ENCODE assay signal across 1 cellular context in the genomic region with DNA sequence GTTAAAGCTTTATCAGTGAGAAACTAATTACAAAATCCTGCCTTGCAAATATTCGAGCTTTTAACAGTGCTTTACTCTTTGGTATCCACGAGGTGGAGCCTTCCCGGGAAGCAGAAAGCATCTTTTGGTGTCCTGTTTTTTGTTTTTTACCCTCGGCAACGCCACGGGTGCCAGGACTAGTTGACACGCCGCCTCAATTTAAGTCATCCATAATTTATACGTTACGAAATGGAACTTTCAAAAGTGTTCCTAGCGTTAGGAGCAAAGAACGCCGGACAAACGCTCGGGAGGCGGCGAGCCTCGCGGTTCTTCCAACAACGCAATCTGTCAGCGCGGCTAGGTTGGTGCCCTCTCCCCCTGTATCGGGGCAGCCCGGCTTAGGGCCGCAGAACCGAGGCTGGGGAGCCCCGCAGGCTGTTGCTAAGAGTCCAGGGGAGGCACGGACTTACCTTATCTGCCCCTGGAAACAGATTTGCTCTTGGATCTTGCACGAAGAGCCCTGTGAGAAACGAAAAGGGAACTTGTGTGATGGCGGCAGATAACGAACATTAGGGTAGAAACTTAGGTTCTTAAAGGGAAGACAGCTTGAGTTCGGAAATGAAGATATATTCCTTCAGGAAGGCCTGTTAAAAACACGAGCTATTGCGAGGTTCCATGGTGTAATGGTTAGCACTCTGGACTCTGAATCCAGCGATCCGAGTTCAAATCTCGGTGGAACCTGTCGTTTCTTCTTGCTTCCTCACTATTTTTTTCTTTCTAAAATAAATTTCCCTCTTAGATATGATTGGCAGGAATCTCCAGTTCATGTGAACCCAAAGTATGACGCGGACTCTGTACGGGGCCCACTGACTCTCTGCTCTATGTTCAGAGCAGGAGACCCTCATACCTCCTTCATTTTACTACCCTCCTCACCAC.
TF ChIP-seq lines count a peak whose summit lies in the region.

No MANE protein-coding gene starts in this region.

TF ChIP-seq in K562, 482 proteins besides CTCF, POLR2A, EP300 and RAD21 (continued from another document and continues in another):
- TF ChIP-seq NR3C1 (CRISPR knock-in tag; IDR thresholded peaks at IDR 0.05) (no peak), BCL6 (CRISPR knock-in tag; IDR thresholded peaks at IDR 0.05) (no peak), FOXA3 (CRISPR knock-in tag; conservative IDR thresholded peaks at IDR 0.05 in 1 of 2, IDR thresholded peaks at IDR 0.05 in 1 of 2) (0 out of 4 replicates have a peak, but pooled peaks of 1 of the 2 experiments have one; percentile 23), MEF2A (IDR thresholded peaks at IDR 0.05; ENCODE audit: control insufficient read depth, low read depth, low read length) (0 out of 2 replicates have a peak, but pooled peaks have one; percentile 27), RBBP5 (IDR thresholded peaks at IDR 0.05; ENCODE audit: borderline replicate concordance, insufficient read depth, low read length, poor library complexity, severe bottlenecking) (peak; percentile 99), ARID1B (IDR thresholded peaks at IDR 0.05) (peak; percentile 36), ATF7 (IDR thresholded peaks at IDR 0.05) (peak; percentile 83; the same call in 1 of the 2 replicates), CREM (IDR thresholded peaks at IDR 0.05; ENCODE audit: low read depth) (peak; percentile 24; the same call in 1 of the 2 replicates), ZNF764 (CRISPR knock-in tag; IDR thresholded peaks at IDR 0.05; ENCODE audit: low read depth) (peak; percentile 77), ZC3H8 (IDR thresholded peaks at IDR 0.05) (no peak), FIP1L1 (IDR thresholded peaks at IDR 0.05; ENCODE audit: low read depth, low read length, poor library complexity, severe bottlenecking) (no peak), XRCC4 (IDR thresholded peaks at IDR 0.05; ENCODE audit: extremely low read depth, insufficient read depth, insufficient read length) (no peak), BDP1 (IDR thresholded peaks at IDR 0.05; ENCODE audit: insufficient read depth, insufficient read length) (peak; percentile 69), SFPQ (IDR thresholded peaks at IDR 0.05; ENCODE audit: low read depth, low read length) (no peak), SMARCB1 (IDR thresholded peaks at IDR 0.05; ENCODE audit: insufficient read length, low read depth) (no peak), ZNF778 (CRISPR knock-in tag; IDR thresholded peaks at IDR 0.05) (no peak), SMARCC2 (IDR thresholded peaks at IDR 0.05; ENCODE audit: low read depth) (0 out of 2 replicates have a peak, but pooled peaks have one; percentile 34), ZNF512 (tag; IDR thresholded peaks at IDR 0.05) (no peak), HDAC1 (IDR thresholded peaks at IDR 0.05) (peak; percentile 46 to 97; a peak in 3 of 4 replicates), ID3 (CRISPR knock-in tag; IDR thresholded peaks at IDR 0.05) (no peak), ID3 (tag; IDR thresholded peaks at IDR 0.05) (0 out of 2 replicates have a peak, but pooled peaks have one; percentile 42), SAP30 (IDR thresholded peaks at IDR 0.05; ENCODE audit: borderline replicate concordance, insufficient read depth, low read depth, low read length, poor library complexity, severe bottlenecking) (peak; percentile 58), YY1 (IDR thresholded peaks at IDR 0.05; ENCODE audit: borderline replicate concordance in 1 of 3, control insufficient read depth in 1 of 3, extremely low read depth in 1 of 3, insufficient read depth in 3 of 3, insufficient read length in 1 of 3, insufficient replicate concordance in 2 of 3, low read depth in 1 of 3, low read length in 2 of 3) (peak in 2 of 3 experiments; percentile 29 to 39), CLOCK (CRISPR knock-in tag; IDR thresholded peaks at IDR 0.05; ENCODE audit: borderline replicate concordance) (no peak), HLTF (IDR thresholded peaks at IDR 0.05) (no peak), ETV5 (CRISPR knock-in tag; IDR thresholded peaks at IDR 0.05; ENCODE audit: low read depth) (peak; percentile 44; the same call in 1 of the 2 replicates), MECOM (CRISPR knock-in tag; IDR thresholded peaks at IDR 0.05) (no peak), UBTF (IDR thresholded peaks at IDR 0.05; ENCODE audit: borderline replicate concordance in 1 of 2, low read depth in 2 of 2, low read length in 2 of 2) (peak in 1 of 2 experiments; percentile 78; a peak in 2 of 4 replicates), TFE3 (CRISPR knock-in tag; IDR thresholded peaks at IDR 0.05) (no peak), POLR3A (IDR thresholded peaks at IDR 0.05; ENCODE audit: borderline replicate concordance, extremely low read depth, insufficient read depth, insufficient read length) (peak; percentile 99), PCBP1 (IDR thresholded peaks at IDR 0.05; ENCODE audit: low read depth, low read length, poor library complexity, severe bottlenecking) (no peak), RBM15 (IDR thresholded peaks at IDR 0.05; ENCODE audit: insufficient read depth, low read length) (no peak), HDAC3 (IDR thresholded peaks at IDR 0.05; ENCODE audit: borderline replicate concordance, partially characterized antibody) (no peak), BCOR (IDR thresholded peaks at IDR 0.05) (peak; percentile 78; the same call in 1 of the 2 replicates), POLR2AphosphoS5 (IDR thresholded peaks at IDR 0.05; ENCODE audit: control insufficient read depth, insufficient read depth, low read depth, low read length) (no peak)
- TF ChIP-seq, protein P1, sequence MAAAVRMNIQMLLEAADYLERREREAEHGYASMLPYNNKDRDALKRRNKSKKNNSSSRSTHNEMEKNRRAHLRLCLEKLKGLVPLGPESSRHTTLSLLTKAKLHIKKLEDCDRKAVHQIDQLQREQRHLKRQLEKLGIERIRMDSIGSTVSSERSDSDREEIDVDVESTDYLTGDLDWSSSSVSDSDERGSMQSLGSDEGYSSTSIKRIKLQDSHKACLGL (CRISPR knock-in tag; IDR thresholded peaks at IDR 0.05; ENCODE audit: borderline replicate concordance, poor library complexity, severe bottlenecking): no peak
- TF ChIP-seq, protein P2, sequence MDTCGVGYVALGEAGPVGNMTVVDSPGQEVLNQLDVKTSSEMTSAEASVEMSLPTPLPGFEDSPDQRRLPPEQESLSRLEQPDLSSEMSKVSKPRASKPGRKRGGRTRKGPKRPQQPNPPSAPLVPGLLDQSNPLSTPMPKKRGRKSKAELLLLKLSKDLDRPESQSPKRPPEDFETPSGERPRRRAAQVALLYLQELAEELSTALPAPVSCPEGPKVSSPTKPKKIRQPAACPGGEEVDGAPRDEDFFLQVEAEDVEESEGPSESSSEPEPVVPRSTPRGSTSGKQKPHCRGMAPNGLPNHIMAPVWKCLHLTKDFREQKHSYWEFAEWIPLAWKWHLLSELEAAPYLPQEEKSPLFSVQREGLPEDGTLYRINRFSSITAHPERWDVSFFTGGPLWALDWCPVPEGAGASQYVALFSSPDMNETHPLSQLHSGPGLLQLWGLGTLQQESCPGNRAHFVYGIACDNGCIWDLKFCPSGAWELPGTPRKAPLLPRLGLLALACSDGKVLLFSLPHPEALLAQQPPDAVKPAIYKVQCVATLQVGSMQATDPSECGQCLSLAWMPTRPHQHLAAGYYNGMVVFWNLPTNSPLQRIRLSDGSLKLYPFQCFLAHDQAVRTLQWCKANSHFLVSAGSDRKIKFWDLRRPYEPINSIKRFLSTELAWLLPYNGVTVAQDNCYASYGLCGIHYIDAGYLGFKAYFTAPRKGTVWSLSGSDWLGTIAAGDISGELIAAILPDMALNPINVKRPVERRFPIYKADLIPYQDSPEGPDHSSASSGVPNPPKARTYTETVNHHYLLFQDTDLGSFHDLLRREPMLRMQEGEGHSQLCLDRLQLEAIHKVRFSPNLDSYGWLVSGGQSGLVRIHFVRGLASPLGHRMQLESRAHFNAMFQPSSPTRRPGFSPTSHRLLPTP (IDR thresholded peaks at IDR 0.05; ENCODE audit: borderline replicate concordance, extremely low read depth, insufficient read length): peak; percentile 97
- TF ChIP-seq, protein P3, sequence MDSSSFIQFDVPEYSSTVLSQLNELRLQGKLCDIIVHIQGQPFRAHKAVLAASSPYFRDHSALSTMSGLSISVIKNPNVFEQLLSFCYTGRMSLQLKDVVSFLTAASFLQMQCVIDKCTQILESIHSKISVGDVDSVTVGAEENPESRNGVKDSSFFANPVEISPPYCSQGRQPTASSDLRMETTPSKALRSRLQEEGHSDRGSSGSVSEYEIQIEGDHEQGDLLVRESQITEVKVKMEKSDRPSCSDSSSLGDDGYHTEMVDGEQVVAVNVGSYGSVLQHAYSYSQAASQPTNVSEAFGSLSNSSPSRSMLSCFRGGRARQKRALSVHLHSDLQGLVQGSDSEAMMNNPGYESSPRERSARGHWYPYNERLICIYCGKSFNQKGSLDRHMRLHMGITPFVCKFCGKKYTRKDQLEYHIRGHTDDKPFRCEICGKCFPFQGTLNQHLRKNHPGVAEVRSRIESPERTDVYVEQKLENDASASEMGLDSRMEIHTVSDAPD (CRISPR knock-in tag; IDR thresholded peaks at IDR 0.05): no peak
